10 cellular contexts compared by ENCODE assay signal in genomic region chr11:123235117-123235686, GRCh38. TPM values are rescaled to one million over a fixed set of nuclear protein-coding genes. Genes with fewer than 3 reads are reported as not detected.
DNase-seq lines count a peak whose midpoint lies in the region; ATAC-seq and TF ChIP-seq lines count a peak whose summit lies in the region.
"Had no signal": no experiment of that assay in that cellular context is flagged by ENCODE, and none has a peak within 500 bp of the region (broad histone marks: within the 10 kb centered on the region; RNA-seq: fewer than 3 reads in every experiment).

No MANE protein-coding gene starts in this region.

- no peaks in the 10 kb centered on the region for H3K9me2 ChIP-seq in SK-N-SH

- H3K79me2 ChIP-seq in SK-N-SH (ENCODE audit: insufficient read depth) = no peaks in the 10 kb centered on the region

- peaks cover 56% of the 10 kb centered on the region for H3F3A ChIP-seq in SK-N-SH (replicated peaks; ENCODE audit: insufficient read depth)

- peak overlapping the region; percentile 35 for H3K4me2 ChIP-seq in SK-N-SH
- H3K4me2 ChIP-seq: BLaER1 had no signal

- no peaks in the 10 kb centered on the region for H4K20me1 ChIP-seq in SK-N-SH (ENCODE audit: insufficient read depth)
- H4K20me1 ChIP-seq: BLaER1 had no signal

- 67% methylated on average over 12 of the region's 14 CpGs for WGBS in SK-N-SH (ENCODE audit: low lambda C conversion rate)
- WGBS in tibial nerve, 2 donors = 58 to 61% methylated on average over 14 of the region's 14 CpGs

- H3K27me3 ChIP-seq in SK-N-SH (ENCODE audit: insufficient read depth) = no peaks in the 10 kb centered on the region
- H3K27me3 ChIP-seq in tibial nerve = no peaks in the 10 kb centered on the region
- H3K27me3 ChIP-seq: BLaER1 had no signal

- H3K9me3 Mint-ChIP-seq in MCF 10A (ENCODE audit: unreplicated experiment) (no peaks in the 10 kb centered on the region), naive B cell (no peaks in the 10 kb centered on the region)

- H3K36me3 Mint-ChIP-seq in MCF 10A (ENCODE audit: insufficient read depth, unreplicated experiment) (no peaks in the 10 kb centered on the region), naive B cell (no peaks in the 10 kb centered on the region)

- BruUV-seq in MCF 10A (replicated peaks; lab: Mats Ljungman, UMichigan) = no TSS peak

- peak overlapping the region; percentile 54 to 74; a peak in 3 of 4 replicates for H3K27ac ChIP-seq in SK-N-SH (ENCODE audit: low read depth in 2 of 2, low read length in 1 of 2)
- H3K27ac ChIP-seq in tibial nerve = peak overlapping the region in 2 of 4 donors; percentile 31 to 45
- H3K27ac ChIP-seq: BLaER1 had no signal

- POLR2A ChIA-PET in SK-N-SH (lab: Yijun Ruan, JAX) = interaction anchor here (1.2 to 1.3 kb wide), 2 partner anchors 40 to 97 kb away, joined by 3 read pairs; partner anchors contain the start of gene CLMP
- POLR2A ChIA-PET in MCF 10A (lab: Yijun Ruan, JAX) = no interaction called here

- H3K4me3 Mint-ChIP-seq in MCF 10A (ENCODE audit: unreplicated experiment) = no peak overlapping the region
- no peak overlapping the region for H3K4me3 Mint-ChIP-seq in naive B cell

- peak; percentile 41; the same call in 1 of the 2 replicates for TF ChIP-seq RAD21 in SK-N-SH (IDR thresholded peaks at IDR 0.05; ENCODE audit: low read length)

- H3K27me3 Mint-ChIP-seq in MCF 10A (ENCODE audit: insufficient read depth, unreplicated experiment) (peaks cover 10% of the 10 kb centered on the region), naive B cell (peaks cover 0 to 8% (median 0%) of the 10 kb centered on the region in 3 donors)

- ATAC-seq in naive B cell (ENCODE audit: low read depth in 2 of 2) = no peak
- no peak for ATAC-seq in GM18498 (IDR thresholded peaks at IDR 0.05; ENCODE audit: unreplicated experiment)

- TF ChIP-seq EP300 in SK-N-SH (IDR thresholded peaks at IDR 0.05; ENCODE audit: borderline replicate concordance in 1 of 2, low read depth in 1 of 2, low read length in 1 of 2) (no peak), tibial nerve (IDR thresholded peaks at IDR 0.05) (peak in 1 of 2 donors; percentile 30)

- H3K4me3 ChIP-seq in SK-N-SH (ENCODE audit: low read depth in 2 of 2, low read length in 1 of 2) (peak overlapping the region in 1 of 2 experiments; percentile 17; a peak in 1 of 4 replicates), tibial nerve (peak overlapping the region in 1 of 4 donors; percentile 17)
- H3K4me3 ChIP-seq: BLaER1 had no signal

- no peak overlapping the region; the same call in 1 of the 2 replicates for H3K9ac ChIP-seq in SK-N-SH
- H3K9ac ChIP-seq: BLaER1 had no signal

- H3K36me3 ChIP-seq in SK-N-SH (replicated peaks in 1 of 2; ENCODE audit: control insufficient read depth in 1 of 2, insufficient read depth in 2 of 2, low read length in 1 of 2) = no peaks in the 10 kb centered on the region
- no peaks in the 10 kb centered on the region for H3K36me3 ChIP-seq in tibial nerve
- H3K36me3 ChIP-seq: BLaER1 had no signal

- no peaks in the 10 kb centered on the region for H3K4me1 Mint-ChIP-seq in MCF 10A (ENCODE audit: insufficient read depth, unreplicated experiment)
- H3K4me1 Mint-ChIP-seq in naive B cell = peaks cover 9 to 22% (median 11%) of the 10 kb centered on the region in 3 donors

- H3K4me1 ChIP-seq in SK-N-SH (ENCODE audit: control insufficient read depth in 1 of 2, insufficient read depth in 2 of 2, low read depth in 1 of 2, low read length in 1 of 2) = peaks cover 2 to 20% of the 10 kb centered on the region in 2 experiments; a peak in 2 of 4 replicates
- H3K4me1 ChIP-seq in tibial nerve = peaks cover 0 to 10% (median 3%) of the 10 kb centered on the region in 4 donors

- H3K27ac Mint-ChIP-seq in MCF 10A (ENCODE audit: low read depth, unreplicated experiment) (no peak overlapping the region), naive B cell (no peak overlapping the region)

- intact Hi-C loops in MCF 10A (cut with micrococcal nuclease) = no loop called here

- DNase-seq in NCI-H1417 (lab: John Stamatoyannopoulos, UW) = peak in 2 of 3 experiments; percentile 14 to 21
- DNase-seq in NCI-H1417 treated with DMSO at 0.1 percent for 48 hours (lab: John Stamatoyannopoulos, UW) = no peak
- DNase-seq in SK-N-SH = peak; percentile 68
- peak; percentile 45 for DNase-seq in MCF 10A (ENCODE audit: unreplicated experiment)
- peak; percentile 7 for DNase-seq in naive B cell
- peak; percentile 52 to 56 for DNase-seq in tibial nerve (ENCODE audit: low spot score in 2 of 2)
- no peak for DNase-seq in NCI-H1436 (lab: John Stamatoyannopoulos, UW)

- no peak for TF ChIP-seq POLR2A in tibial nerve (IDR thresholded peaks at IDR 0.05)

- H3K9me3 ChIP-seq in SK-N-SH (no peaks in the 10 kb centered on the region), tibial nerve (no peaks in the 10 kb centered on the region)
- H3K9me3 ChIP-seq: BLaER1 had no signal

- TF ChIP-seq CTCF in SK-N-SH (IDR thresholded peaks at IDR 0.05) (peak; percentile 79), MCF 10A (IDR thresholded peaks at IDR 0.05; ENCODE audit: unreplicated experiment) (peak; percentile 52), tibial nerve (IDR thresholded peaks at IDR 0.05) (peak; percentile 26 to 62 (median 40))

- H2AFZ ChIP-seq in SK-N-SH (ENCODE audit: low read depth) = peak overlapping the region; percentile 61; the same call in 1 of the 2 replicates

- CTCF ChIA-PET in SK-N-SH (lab: Yijun Ruan, JAX) = interaction anchor here (0.6 to 19.9 kb wide), 13 partner anchors 9 to 127 kb away, joined by 3 to 437 read pairs (median 4); no protein-coding TSS in a partner anchor
- CTCF ChIA-PET in MCF 10A (lab: Yijun Ruan, JAX) = interaction anchor here (0.5 to 1.4 kb wide), 8 partner anchors 9 to 136 kb away, joined by 3 to 5 read pairs (median 3); no protein-coding TSS in a partner anchor

TF ChIP-seq in SK-N-SH, 30 proteins besides CTCF, POLR2A, EP300 and RAD21:
- peak; percentile 99 for TF ChIP-seq NFIC (IDR thresholded peaks at IDR 0.05; ENCODE audit: borderline replicate concordance)
- TF ChIP-seq ZBTB33 (IDR thresholded peaks at IDR 0.05; ENCODE audit: borderline replicate concordance, low read depth) = no peak
- TF ChIP-seq POLR2AphosphoS5 (IDR thresholded peaks at IDR 0.05; ENCODE audit: low read depth, low read length) = no peak
- no peak for TF ChIP-seq REST (IDR thresholded peaks at IDR 0.05; ENCODE audit: low read depth, low read length)
- no peak for TF ChIP-seq RCOR1 (IDR thresholded peaks at IDR 0.05; ENCODE audit: low read length)
- TF ChIP-seq ELF1 (IDR thresholded peaks at IDR 0.05) = no peak
- no peak for TF ChIP-seq RFX5 (IDR thresholded peaks at IDR 0.05; ENCODE audit: low read length)
- peak; percentile 35; the same call in 1 of the 2 replicates for TF ChIP-seq SMC3 (IDR thresholded peaks at IDR 0.05; ENCODE audit: low read depth, low read length)

RNA-seq across cellular contexts. Expression of gene CLMP, which starts 40.2 kb away (rescaled TPM):
- polyA plus RNA-seq in SK-N-SH (2012; rRNA removed) (61.9 and 85.1 TPM in 2 replicates), naive B cell (ENCODE audit: low read depth in 6 of 6) (under 1 TPM in 3 of 6 donors, not detected in 3; 0.20 to 0.38 (median 0.31) TPM)
- polyA plus RNA-seq in SK-N-SH (2012; cell fraction: cytosol; rRNA removed) = 62.2 and 80.3 TPM in 2 replicates
- 63.2 and 66.2 TPM in 2 replicates for polyA plus RNA-seq in SK-N-SH (2012; cell fraction: nucleus; rRNA removed)
- total RNA-seq in MCF 10A (2022) (86.1 and 91.9 TPM in 2 replicates), tibial nerve (10 to 100 TPM; 82.5 to 98.6 (median 89.7) TPM)
- total RNA-seq: activated CD8-positive, alpha-beta memory T cell treated with anti-CD3 and anti-CD28 coated beads for 36 hours had no signal

Comparison
In these comparisons a context has a peak if more than half of its experiments do, and no peak if none do; other contexts are left out.
1. DNase-seq: peak in NCI-H1417 (2 of 3), SK-N-SH (single experiment), MCF 10A (single experiment), naive B cell (single experiment) and tibial nerve (2 of 2); none in NCI-H1417 treated with DMSO at 0.1 percent for 48 hours (single experiment) and NCI-H1436 (single experiment).
2. Peak in every context shown above with its lines, with median percentiles within 50 percentile points of each other: CTCF ChIP-seq.